14 cellular contexts compared by ENCODE assay signal in genomic region chr7:155770186-155770585, GRCh38. TPM values are rescaled to one million over a fixed set of nuclear protein-coding genes. Genes with fewer than 3 reads are reported as not detected.
"Had no signal": no experiment of that assay in that cellular context is flagged by ENCODE, and none has a peak within 500 bp of the region (broad histone marks: within the 10 kb centered on the region; RNA-seq: fewer than 3 reads in every experiment).

No MANE protein-coding gene starts in this region.

- H3K9me3 ChIP-seq: neutrophil, right atrium auricular region, SK-N-SH, spleen, upper lobe of left lung had no signal

- H3K4me1 ChIP-seq: right atrium auricular region had no signal

- H3K4me2 ChIP-seq: SK-N-SH had no signal

- H3K9ac ChIP-seq: SK-N-SH had no signal

- H3K27me3 ChIP-seq: neutrophil, right atrium auricular region, spleen, upper lobe of left lung had no signal

- DNase-seq: activated CD4-positive, alpha-beta T cell treated with anti-CD3 and anti-CD28 coated beads, Interleukin-2, amount 50 U/mL, for 1 hour; activated CD4-positive, CD25-positive, alpha-beta regulatory T cell; activated T-cell treated with anti-CD3 and anti-CD28 coated beads, Interleukin-2, amount 50 U/mL, for 1 hour; amniotic stem cell; effector CD8-positive, alpha-beta T cell; SK-N-SH; stimulated activated CD4-positive, alpha-beta T cell treated with anti-CD3 and anti-CD28 coated beads, Interleukin-1b, Interleukin-23, amount 100 ng/mL, for 48 hours; stimulated activated naive CD4-positive, alpha-beta T cell; substantia nigra; upper lobe of left lung had no signal

- H3K4me3 ChIP-seq: right atrium auricular region, spleen, upper lobe of left lung had no signal

- H3K27ac ChIP-seq: neutrophil, right atrium auricular region, spleen, upper lobe of left lung had no signal

RNA-seq across cellular contexts. Expression of gene SHH, which starts 42.1 kb away (rescaled TPM):
- total RNA-seq: posterior vena cava, right atrium auricular region, spleen had no signal
- polyA plus RNA-seq: SK-N-SH, spleen had no signal
